In the genomic region with DNA sequence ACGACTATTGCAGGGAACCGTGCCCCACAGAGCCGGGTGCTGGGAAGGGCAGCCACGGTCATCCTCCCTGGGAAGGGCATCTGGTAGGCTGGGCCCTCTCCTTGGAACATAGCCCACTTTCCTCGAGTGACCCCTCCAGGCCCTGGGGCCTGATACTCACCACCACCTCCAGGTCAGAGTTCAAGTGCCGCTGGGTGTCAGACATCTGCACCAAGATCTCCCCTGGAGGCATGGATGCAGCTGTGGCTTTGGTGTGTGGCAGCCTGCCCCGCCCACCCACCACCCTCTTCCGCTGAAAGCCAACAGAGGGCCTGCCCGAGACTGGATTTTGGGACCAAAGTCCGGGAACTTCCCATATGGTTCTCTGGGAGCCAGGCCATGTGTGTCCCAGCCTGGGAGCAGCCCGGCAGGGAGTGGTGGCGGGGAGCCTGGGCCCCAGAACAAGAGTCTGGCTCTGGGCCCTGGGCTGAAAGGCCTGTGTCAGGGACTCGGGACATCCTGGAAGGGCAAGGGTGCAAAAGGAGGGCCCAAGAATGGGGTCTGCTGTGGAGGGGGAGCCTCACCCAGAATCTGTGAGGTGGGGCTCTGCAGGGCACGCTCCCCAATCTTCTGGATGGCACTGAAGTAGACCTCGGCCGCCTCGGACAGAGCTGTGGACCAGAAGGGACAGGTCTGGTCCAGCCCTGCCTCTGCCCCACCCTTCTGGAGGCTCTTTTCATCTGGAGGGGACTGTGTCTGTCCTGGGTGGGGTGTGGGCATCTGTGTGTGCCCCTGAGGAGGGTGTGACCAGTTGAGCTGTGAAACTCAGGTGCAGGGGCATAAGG, we compare ENCODE assay signal across 11 cellular contexts. TPM values are rescaled to one million over a fixed set of nuclear protein-coding genes. Genes with fewer than 3 reads are reported as not detected.
DNase-seq lines count a peak whose midpoint lies in the region; ATAC-seq and FAIRE-seq lines count a peak whose summit lies in the region.
"Had no signal": no experiment of that assay in that cellular context is flagged by ENCODE, and none has a peak within 500 bp of the region (broad histone marks: within the 10 kb centered on the region; RNA-seq: fewer than 3 reads in every experiment).

No MANE protein-coding gene starts in this region.

- peaks cover 0 to 7% of the 10 kb centered on the region in 2 donors for H3K36me3 ChIP-seq in small intestine (ENCODE audit: control insufficient read depth in 2 of 2, insufficient read depth in 2 of 2, low read length in 2 of 2)
- H3K36me3 ChIP-seq: brain microvascular endothelial cell had no signal

- no peaks in the 10 kb centered on the region for H3K27me3 ChIP-seq in small intestine (ENCODE audit: control insufficient read depth in 2 of 2, insufficient read depth in 2 of 2, low read length in 2 of 2)
- H3K27me3 ChIP-seq: brain microvascular endothelial cell had no signal

- WGBS in small intestine, 3 donors: 17 to 55% (median 32%) methylated on average over 16 to 17 of the region's 17 CpGs

- H3K4me1 ChIP-seq in small intestine (ENCODE audit: control insufficient read depth in 2 of 2, insufficient read depth in 1 of 2, low read depth in 1 of 2, low read length in 1 of 2): no peaks in the 10 kb centered on the region

- no peak for ATAC-seq in HG03280 (IDR thresholded peaks at IDR 0.05; ENCODE audit: unreplicated experiment)

- no peak for FAIRE-seq in small intestine (lab: Jason Lieb, UNC)

- DNase-seq in DMS 273 treated with DMSO at 0.1 percent for 48 hours (lab: John Stamatoyannopoulos, UW) (peak; percentile 56), NCI-H69 (lab: John Stamatoyannopoulos, UW) (peak; percentile 39), islet precursor cell (peak; percentile 52), small intestine (peak; percentile 96), SIG-M5 treated with dmso at 0.1 percent for 504 hours (lab: John Stamatoyannopoulos, UW; ENCODE audit: unreplicated experiment) (no peak), NCI-H1436 (lab: John Stamatoyannopoulos, UW) (no peak), NCI-H2227 (lab: John Stamatoyannopoulos, UW; ENCODE audit: unreplicated experiment) (no peak)
- DNase-seq: activated CD4-positive, alpha-beta T cell treated with anti-CD3 and anti-CD28 coated beads, Interleukin-2, amount 50 U/mL, for 48 hours; brain microvascular endothelial cell; erythroblast had no signal

- peak overlapping the region; percentile 82 to 93 for H3K27ac ChIP-seq in small intestine (ENCODE audit: low read depth in 1 of 2, low read length in 1 of 2)
- H3K27ac ChIP-seq: brain microvascular endothelial cell had no signal

- no peaks in the 10 kb centered on the region for H3K9me3 ChIP-seq in small intestine (ENCODE audit: control insufficient read depth, low read depth)

- no peak overlapping the region for H3K4me3 ChIP-seq in small intestine (ENCODE audit: low read depth in 1 of 2, low read length in 2 of 2)

RNA-seq across cellular contexts. Expression of a gene that starts 2.6 kb away (rescaled TPM):
- polyA plus RNA-seq in small intestine: 100 to 1,000 TPM in 2 of 3 donors, 10 to 100 TPM in 1; 59.0 to 484 (median 395) TPM

RNA-seq across cellular contexts. Expression of a gene that starts 23.9 kb away (rescaled TPM):
- under 1 TPM in 1 of 3 donors, not detected in 2; 0.37 TPM for polyA plus RNA-seq in small intestine

RNA-seq across cellular contexts. Expression of a gene that starts 50.7 kb away (rescaled TPM):
- 10 to 100 TPM; 24.3 to 33.3 (median 33.0) TPM for polyA plus RNA-seq in small intestine

Comparison
In these comparisons a context has a peak if more than half of its experiments do, and no peak if none do; other contexts are left out.
1. DNase-seq: peak in DMS 273 treated with DMSO at 0.1 percent for 48 hours (single experiment), NCI-H69 (single experiment), islet precursor cell (single experiment) and small intestine (single experiment); none in SIG-M5 treated with dmso at 0.1 percent for 504 hours (single experiment), NCI-H1436 (single experiment) and NCI-H2227 (single experiment).